ENCODE assay signal across 1 cellular context in the genomic region with DNA sequence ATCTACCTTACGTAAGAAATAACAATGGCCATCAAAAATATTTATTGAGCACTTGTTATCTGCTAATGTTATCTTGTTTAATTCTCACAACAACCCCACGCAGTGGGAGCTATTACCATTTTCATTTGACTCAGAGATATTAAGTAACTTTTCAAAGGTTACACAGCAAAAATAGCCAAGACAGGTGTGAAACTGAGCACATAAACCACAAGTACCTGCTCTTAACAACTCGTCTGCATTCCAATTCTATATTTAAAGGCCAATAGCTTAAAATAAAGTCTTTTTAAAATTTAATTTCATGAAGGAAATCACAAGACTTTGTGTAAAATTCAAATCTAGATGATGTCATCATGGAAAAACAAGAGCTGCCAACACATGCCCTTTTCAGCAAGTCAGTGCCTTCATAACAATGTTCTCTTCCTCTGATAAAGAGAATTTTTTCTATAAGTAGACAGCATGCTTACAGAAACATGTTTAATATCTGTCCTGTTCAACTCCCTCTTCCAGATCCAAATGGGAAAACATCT.
TF ChIP-seq lines count a peak whose summit lies in the region.

No MANE protein-coding gene starts in this region.

TF ChIP-seq in HepG2, 621 proteins besides CTCF, POLR2A, EP300 and RAD21 (continued from another document):
- TF ChIP-seq, protein P1, sequence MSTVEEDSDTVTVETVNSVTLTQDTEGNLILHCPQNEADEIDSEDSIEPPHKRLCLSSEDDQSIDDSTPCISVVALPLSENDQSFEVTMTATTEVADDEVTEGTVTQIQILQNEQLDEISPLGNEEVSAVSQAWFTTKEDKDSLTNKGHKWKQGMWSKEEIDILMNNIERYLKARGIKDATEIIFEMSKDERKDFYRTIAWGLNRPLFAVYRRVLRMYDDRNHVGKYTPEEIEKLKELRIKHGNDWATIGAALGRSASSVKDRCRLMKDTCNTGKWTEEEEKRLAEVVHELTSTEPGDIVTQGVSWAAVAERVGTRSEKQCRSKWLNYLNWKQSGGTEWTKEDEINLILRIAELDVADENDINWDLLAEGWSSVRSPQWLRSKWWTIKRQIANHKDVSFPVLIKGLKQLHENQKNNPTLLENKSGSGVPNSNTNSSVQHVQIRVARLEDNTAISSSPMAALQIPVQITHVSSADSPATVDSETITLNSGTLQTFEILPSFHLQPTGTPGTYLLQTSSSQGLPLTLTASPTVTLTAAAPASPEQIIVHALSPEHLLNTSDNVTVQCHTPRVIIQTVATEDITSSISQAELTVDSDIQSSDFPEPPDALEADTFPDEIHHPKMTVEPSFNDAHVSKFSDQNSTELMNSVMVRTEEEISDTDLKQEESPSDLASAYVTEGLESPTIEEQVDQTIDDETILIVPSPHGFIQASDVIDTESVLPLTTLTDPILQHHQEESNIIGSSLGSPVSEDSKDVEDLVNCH (CRISPR knock-in tag; IDR thresholded peaks at IDR 0.05), result no peak
- TF ChIP-seq, protein P2, sequence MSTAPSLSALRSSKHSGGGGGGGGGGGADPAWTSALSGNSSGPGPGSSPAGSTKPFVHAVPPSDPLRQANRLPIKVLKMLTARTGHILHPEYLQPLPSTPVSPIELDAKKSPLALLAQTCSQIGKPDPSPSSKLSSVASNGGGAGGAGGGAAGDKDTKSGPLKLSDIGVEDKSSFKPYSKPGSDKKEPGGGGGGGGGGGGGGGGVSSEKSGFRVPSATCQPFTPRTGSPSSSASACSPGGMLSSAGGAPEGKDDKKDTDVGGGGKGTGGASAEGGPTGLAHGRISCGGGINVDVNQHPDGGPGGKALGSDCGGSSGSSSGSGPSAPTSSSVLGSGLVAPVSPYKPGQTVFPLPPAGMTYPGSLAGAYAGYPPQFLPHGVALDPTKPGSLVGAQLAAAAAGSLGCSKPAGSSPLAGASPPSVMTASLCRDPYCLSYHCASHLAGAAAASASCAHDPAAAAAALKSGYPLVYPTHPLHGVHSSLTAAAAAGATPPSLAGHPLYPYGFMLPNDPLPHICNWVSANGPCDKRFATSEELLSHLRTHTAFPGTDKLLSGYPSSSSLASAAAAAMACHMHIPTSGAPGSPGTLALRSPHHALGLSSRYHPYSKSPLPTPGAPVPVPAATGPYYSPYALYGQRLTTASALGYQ (CRISPR knock-in tag; IDR thresholded peaks at IDR 0.05), result no peak
- TF ChIP-seq, protein P3, sequence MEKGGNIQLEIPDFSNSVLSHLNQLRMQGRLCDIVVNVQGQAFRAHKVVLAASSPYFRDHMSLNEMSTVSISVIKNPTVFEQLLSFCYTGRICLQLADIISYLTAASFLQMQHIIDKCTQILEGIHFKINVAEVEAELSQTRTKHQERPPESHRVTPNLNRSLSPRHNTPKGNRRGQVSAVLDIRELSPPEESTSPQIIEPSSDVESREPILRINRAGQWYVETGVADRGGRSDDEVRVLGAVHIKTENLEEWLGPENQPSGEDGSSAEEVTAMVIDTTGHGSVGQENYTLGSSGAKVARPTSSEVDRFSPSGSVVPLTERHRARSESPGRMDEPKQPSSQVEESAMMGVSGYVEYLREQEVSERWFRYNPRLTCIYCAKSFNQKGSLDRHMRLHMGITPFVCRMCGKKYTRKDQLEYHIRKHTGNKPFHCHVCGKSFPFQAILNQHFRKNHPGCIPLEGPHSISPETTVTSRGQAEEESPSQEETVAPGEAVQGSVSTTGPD (CRISPR knock-in tag; IDR thresholded peaks at IDR 0.05), result no peak
- TF ChIP-seq ATF7 (IDR thresholded peaks at IDR 0.05) (peak; percentile 74), ATF7 (CRISPR knock-in tag; IDR thresholded peaks at IDR 0.05) (no peak), ZNF766 (CRISPR knock-in tag; IDR thresholded peaks at IDR 0.05; ENCODE audit: borderline replicate concordance) (no peak), ZNF232 (CRISPR knock-in tag; IDR thresholded peaks at IDR 0.05; ENCODE audit: borderline replicate concordance) (no peak)
TF ChIP-seq in HepG2: peak in this region for 1.
